ENCODE assay signal across 9 cellular contexts in genomic region chr5:149667084-149667826, GRCh38.
DNase-seq lines count a peak whose midpoint lies in the region; ATAC-seq and TF ChIP-seq lines count a peak whose summit lies in the region.
"Had no signal": no experiment of that assay in that cellular context is flagged by ENCODE, and none has a peak within 500 bp of the region (broad histone marks: within the 10 kb centered on the region; RNA-seq: fewer than 3 reads in every experiment).

No MANE protein-coding gene starts in this region.

- H3K36me3 Mint-ChIP-seq in activated naive CD4-positive, alpha-beta T cell treated with anti-CD3 and anti-CD28 coated beads for 36 hours (ENCODE audit: low read depth) = peaks cover 4% of the 10 kb centered on the region

- no peaks in the 10 kb centered on the region for H3K9me3 ChIP-seq in right atrium auricular region

- TF ChIP-seq CTCF in KMS-11 (conservative IDR thresholded peaks at IDR 0.05; ENCODE audit: low read depth, low read length) = peak; percentile 85
- peak; percentile 61 to 84 for TF ChIP-seq CTCF in right atrium auricular region (IDR thresholded peaks at IDR 0.05)

- CTCF ChIA-PET in activated naive CD4-positive, alpha-beta T cell treated with anti-CD3 and anti-CD28 coated beads for 36 hours (lab: Charles Lee) = interaction anchor here (0.6 to 4.9 kb wide), 22 partner anchors 8 to 327 kb away, joined by 3 to 62 read pairs (median 5); no protein-coding TSS in a partner anchor

- H3K79me2 ChIP-seq in KMS-11 (ENCODE audit: insufficient read depth, low read depth) = no peaks in the 10 kb centered on the region

- no peaks in the 10 kb centered on the region for H3K36me3 ChIP-seq in KMS-11 (ENCODE audit: insufficient read depth)
- H3K36me3 ChIP-seq in right atrium auricular region = no peaks in the 10 kb centered on the region

- no peak overlapping the region for H3K4me2 ChIP-seq in KMS-11

- no peaks in the 10 kb centered on the region for H3K4me1 Mint-ChIP-seq in activated naive CD4-positive, alpha-beta T cell treated with anti-CD3 and anti-CD28 coated beads for 36 hours (ENCODE audit: low read depth)
- H3K4me1 Mint-ChIP-seq in stimulated activated naive CD8-positive, alpha-beta T cell treated with anti-CD3 and anti-CD28 coated beads, Interleukin-15, amount 100 ng/mL, for 72 hours = no peaks in the 10 kb centered on the region

- H3K9me3 Mint-ChIP-seq in activated naive CD4-positive, alpha-beta T cell treated with anti-CD3 and anti-CD28 coated beads for 36 hours = peaks cover 15% of the 10 kb centered on the region
- peaks cover 12 to 19% of the 10 kb centered on the region in 2 donors for H3K9me3 Mint-ChIP-seq in stimulated activated naive CD8-positive, alpha-beta T cell treated with anti-CD3 and anti-CD28 coated beads, Interleukin-15, amount 100 ng/mL, for 72 hours

- H3K4me1 ChIP-seq in KMS-11 (ENCODE audit: low read depth, poor library complexity, severe bottlenecking) = no peaks in the 10 kb centered on the region
- H3K4me1 ChIP-seq in right atrium auricular region = peaks cover 0 to 14% of the 10 kb centered on the region in 2 donors

- H3K27me3 ChIP-seq in KMS-11 (ENCODE audit: insufficient read depth, low read depth) (no peaks in the 10 kb centered on the region), right atrium auricular region (no peaks in the 10 kb centered on the region)

- no peak overlapping the region for H3K9ac ChIP-seq in KMS-11

- no peaks in the 10 kb centered on the region for H4K20me1 ChIP-seq in KMS-11 (ENCODE audit: insufficient read depth)

- H3K27ac ChIP-seq in KMS-11 (no peak overlapping the region), right atrium auricular region (no peak overlapping the region)

- peak; percentile 45 for ATAC-seq in stimulated activated naive CD8-positive, alpha-beta T cell treated with anti-CD3 and anti-CD28 coated beads, Interleukin-15, amount 100 ng/mL, for 72 hours

- H3K27me3 Mint-ChIP-seq in activated naive CD4-positive, alpha-beta T cell treated with anti-CD3 and anti-CD28 coated beads for 36 hours (ENCODE audit: low read depth) = no peaks in the 10 kb centered on the region
- H3K27me3 Mint-ChIP-seq in stimulated activated naive CD8-positive, alpha-beta T cell treated with anti-CD3 and anti-CD28 coated beads, Interleukin-15, amount 100 ng/mL, for 72 hours = peaks cover 5% of the 10 kb centered on the region

- H3K4me3 ChIP-seq in KMS-11 (IDR thresholded peaks at IDR 0.05; ENCODE audit: insufficient read depth, low read depth, low read length) (no peak overlapping the region), right atrium auricular region (no peak overlapping the region)

- no peak overlapping the region for H3K4me3 Mint-ChIP-seq in activated naive CD4-positive, alpha-beta T cell treated with anti-CD3 and anti-CD28 coated beads for 36 hours
- no peak overlapping the region for H3K4me3 Mint-ChIP-seq in stimulated activated naive CD8-positive, alpha-beta T cell treated with anti-CD3 and anti-CD28 coated beads, Interleukin-15, amount 100 ng/mL, for 72 hours
- H3K4me3 Mint-ChIP-seq: activated T-cell treated with anti-CD3 and anti-CD28 coated beads, Interleukin-2, amount 50 U/mL, for 4 hours had no signal

- no peak overlapping the region for H3K27ac Mint-ChIP-seq in activated naive CD4-positive, alpha-beta T cell treated with anti-CD3 and anti-CD28 coated beads for 36 hours
- H3K27ac Mint-ChIP-seq in stimulated activated naive CD8-positive, alpha-beta T cell treated with anti-CD3 and anti-CD28 coated beads, Interleukin-15, amount 100 ng/mL, for 72 hours = peak overlapping the region in 1 of 2 donors; percentile 1

- peak overlapping the region; percentile 29 for H2AFZ ChIP-seq in KMS-11 (ENCODE audit: low read depth)

- intact Hi-C loops in activated naive CD4-positive, alpha-beta T cell treated with anti-CD3 and anti-CD28 coated beads for 36 hours (cut with micrococcal nuclease) = loop anchor here (1.0 kb wide), 2 partner anchors 63 to 161 kb away; partner anchors contain the start of gene PPARGC1B

- DNase-seq in NCI-H748 (lab: John Stamatoyannopoulos, UW; ENCODE audit: unreplicated experiment) (peak; percentile 31), NCI-H748 treated with DMSO at 0.1 percent for 48 hours (lab: John Stamatoyannopoulos, UW) (no peak), right atrium auricular region (ENCODE audit: low spot score) (no peak), C1 segment of cervical spinal cord (lab: John Stamatoyannopoulos, UW) (no peak), NCI-H1105 (lab: John Stamatoyannopoulos, UW) (no peak)
- DNase-seq in activated naive CD4-positive, alpha-beta T cell treated with anti-CD3 and anti-CD28 coated beads for 36 hours = peak; percentile 49
- peak; percentile 27 to 30 for DNase-seq in stimulated activated naive CD8-positive, alpha-beta T cell treated with anti-CD3 and anti-CD28 coated beads, Interleukin-15, amount 100 ng/mL, for 72 hours
- DNase-seq: activated T-cell treated with anti-CD3 and anti-CD28 coated beads, Interleukin-2, amount 50 U/mL, for 4 hours had no signal

Comparison
In these comparisons a context has a peak if more than half of its experiments do, and no peak if none do; other contexts are left out.
1. DNase-seq: peak in NCI-H748 (single experiment), activated naive CD4-positive, alpha-beta T cell treated with anti-CD3 and anti-CD28 coated beads for 36 hours (single experiment) and stimulated activated naive CD8-positive, alpha-beta T cell treated with anti-CD3 and anti-CD28 coated beads, Interleukin-15, amount 100 ng/mL, for 72 hours (2 of 2); none in NCI-H748 treated with DMSO at 0.1 percent for 48 hours (single experiment), right atrium auricular region (single experiment), C1 segment of cervical spinal cord (0 of 14) and NCI-H1105 (single experiment).